ENCODE assay signal across 23 cellular contexts in the genomic region with DNA sequence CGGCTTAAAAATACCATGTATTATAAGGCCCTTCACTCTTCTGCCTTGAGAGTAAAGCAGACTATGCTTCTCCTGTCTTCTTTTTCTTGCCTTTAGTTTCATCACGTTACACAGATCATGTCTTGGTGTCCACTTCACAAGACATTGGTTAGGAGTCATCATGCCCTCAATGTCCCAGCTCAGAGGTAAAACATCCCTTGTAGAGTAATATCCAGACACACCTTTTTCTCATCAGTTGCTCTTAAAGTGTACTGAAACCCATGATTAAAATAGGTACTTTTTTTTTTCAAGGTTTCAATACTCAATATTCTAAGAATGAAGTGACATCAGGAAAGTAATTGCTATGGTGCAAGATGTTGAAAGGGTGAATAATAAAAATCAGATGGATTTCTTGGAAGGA.
"Had no signal": no experiment of that assay in that cellular context is flagged by ENCODE, and none has a peak within 500 bp of the region (broad histone marks: within the 10 kb centered on the region; RNA-seq: fewer than 3 reads in every experiment).

No MANE protein-coding gene starts in this region.

- H3K36me3 Mint-ChIP-seq: mesothelial cell of epicardium had no signal

- H3K27ac Mint-ChIP-seq: dendritic cell treated with granulocyte-macrophage colony-stimulating factor and Interleukin-4, amounts not matched to agents 40 ng/mL and 50 ng/mL, for 4 days; effector memory CD8-positive, alpha-beta T cell; endodermal cell; mesothelial cell of epicardium had no signal

- H3K4me3 Mint-ChIP-seq: dendritic cell treated with granulocyte-macrophage colony-stimulating factor and Interleukin-4, amounts not matched to agents 40 ng/mL and 50 ng/mL, for 4 days; effector memory CD8-positive, alpha-beta T cell; endodermal cell; mesothelial cell of epicardium had no signal

- H3K9me3 ChIP-seq: colonic mucosa, gastrocnemius medialis, heart right ventricle, left lung, lower lobe of right lung, mucosa of descending colon had no signal

- DNase-seq: colonic mucosa; cortex of kidney; effector CD8-positive, alpha-beta T cell; effector memory CD8-positive, alpha-beta T cell; endodermal cell; erythroblast; foreskin fibroblast; foreskin melanocyte; gastrocnemius medialis; glutamatergic neuron; head of caudate nucleus; heart right ventricle; hippocampal formation; left cardiac atrium; left lung; left ventricle myocardium superior; lower lobe of right lung; mesenchymal stem cell; mucosa of descending colon had no signal

- H3K27me3 ChIP-seq: colonic mucosa, gastrocnemius medialis, heart right ventricle, left lung had no signal

- H3K36me3 ChIP-seq: colonic mucosa, gastrocnemius medialis, heart right ventricle, left lung, lower lobe of right lung had no signal

- ATAC-seq: effector memory CD8-positive, alpha-beta T cell; esophagus mucosa; gastrocnemius medialis; heart right ventricle; left cardiac atrium; left lung; left ventricle myocardium superior; lower lobe of right lung; mucosa of descending colon had no signal

- H3K9me3 Mint-ChIP-seq: dendritic cell treated with granulocyte-macrophage colony-stimulating factor and Interleukin-4, amounts not matched to agents 40 ng/mL and 50 ng/mL, for 4 days; endodermal cell; mesothelial cell of epicardium had no signal

- H3K4me1 Mint-ChIP-seq: endodermal cell had no signal

- H3K4me1 ChIP-seq: colonic mucosa, gastrocnemius medialis, heart right ventricle, left lung, lower lobe of right lung had no signal

- H3K27ac ChIP-seq: colonic mucosa, epithelial cell of prostate, gastrocnemius medialis, heart right ventricle, left lung, lower lobe of right lung had no signal

- H3K4me3 ChIP-seq: colonic mucosa, gastrocnemius medialis, heart right ventricle, left lung, lower lobe of right lung, mucosa of descending colon had no signal
